In genomic region chr10:18666810-18667209, GRCh38 we compare ENCODE assay signal across 12 cellular contexts. TPM values are rescaled to one million over a fixed set of nuclear protein-coding genes. Genes with fewer than 3 reads are reported as not detected.
A peak's percentile ranks its signal among the peaks of the same experiment; 100 is the strongest.
DNase-seq lines count a peak whose midpoint lies in the region; ATAC-seq, FAIRE-seq and TF ChIP-seq lines count a peak whose summit lies in the region.
"Had no signal": no experiment of that assay in that cellular context is flagged by ENCODE, and none has a peak within 500 bp of the region (broad histone marks: within the 10 kb centered on the region; RNA-seq: fewer than 3 reads in every experiment).

No MANE protein-coding gene starts in this region.

- dilution Hi-C loops in keratinocyte (cut with MboI; ENCODE audit: extremely low pct_ligation_motif_present, low sequenced_read_pairs), result no loop called here

- peak overlapping the region; percentile 58 for H3K4me2 ChIP-seq in A549
- peak overlapping the region; percentile 71 for H3K4me2 ChIP-seq in keratinocyte (ENCODE audit: control insufficient read depth, extremely low read depth, insufficient read depth, low read depth, low read length)

- WGBS in A549 (ENCODE audit: missing lambda C conversion rate), result 12% methylated on average over 2 of the region's 2 CpGs

- H3K36me3 ChIP-seq in HUES48 (ENCODE audit: control insufficient read depth, insufficient read depth, low read length), result peaks cover 34% of the 10 kb centered on the region
- H3K36me3 ChIP-seq in keratinocyte (ENCODE audit: control insufficient read depth in 2 of 2, extremely low read depth in 1 of 2, insufficient read depth in 2 of 2, low read length in 2 of 2), result peaks cover 2 to 12% of the 10 kb centered on the region in 2 experiments

- CTCF ChIA-PET in A549 (lab: Yijun Ruan, JAX), result interaction anchor here (1.3 kb wide), 1 partner anchor 11 kb away, joined by 3 read pairs; no protein-coding TSS in a partner anchor

- no peak for TF ChIP-seq RAD21 in A549 (conservative IDR thresholded peaks at IDR 0.05 in 1 of 2, IDR thresholded peaks at IDR 0.05 in 1 of 2)

- no peaks in the 10 kb centered on the region for H4K20me1 ChIP-seq in keratinocyte (ENCODE audit: control insufficient read depth, extremely low read depth, insufficient read depth, low read length)

- TF ChIP-seq EP300 in A549 (IDR thresholded peaks at IDR 0.05), result no peak

- H3K27me3 ChIP-seq in HUES48 (ENCODE audit: control insufficient read depth, insufficient read depth, low read length) (no peaks in the 10 kb centered on the region), keratinocyte (ENCODE audit: control insufficient read depth, extremely low read depth, insufficient read depth, low read length) (no peaks in the 10 kb centered on the region)

- DNase-seq in A549 (ENCODE audit: low read depth in 1 of 2, low spot score in 1 of 2) (peak in 1 of 2 experiments; percentile 29), cardiac fibroblast (ENCODE audit: low read depth in 2 of 2) (peak; percentile 64 to 74), keratinocyte (ENCODE audit: low read depth, low spot score) (peak; percentile 61)
- DNase-seq: activated naive CD8-positive, alpha-beta T cell treated with anti-CD3 and anti-CD28 coated beads, Interleukin-2, amount 10 ng/mL, durations not matched to agents 7 days and 5 days; AML-193; NCI-H2081; occipital lobe had no signal

- ATAC-seq in A549 (peak in 1 of 2 experiments; percentile 52; a peak in 3 of 6 replicates), HG03159 (IDR thresholded peaks at IDR 0.05; ENCODE audit: unreplicated experiment) (no peak), HG03025 (IDR thresholded peaks at IDR 0.05; ENCODE audit: low FRiP score, unreplicated experiment) (no peak), HG02759 (IDR thresholded peaks at IDR 0.05; ENCODE audit: unreplicated experiment) (no peak), HG03378 (IDR thresholded peaks at IDR 0.05; ENCODE audit: unreplicated experiment) (no peak)

- TF ChIP-seq POLR2A in A549 (IDR thresholded peaks at IDR 0.05; ENCODE audit: low read length), result no peak

- H2AFZ ChIP-seq in keratinocyte (ENCODE audit: control insufficient read depth, low read length), result peak overlapping the region; percentile 62

- POLR2A ChIA-PET in A549 (lab: Yijun Ruan, JAX), result interaction anchor here (1.5 kb wide), 1 partner anchor 8 kb away, joined by 4 read pairs; no protein-coding TSS in a partner anchor

- H3K4me3 ChIP-seq in A549 (no peak overlapping the region), HUES48 (ENCODE audit: low read depth, low read length) (peak overlapping the region; percentile 39; the same call in 1 of the 2 replicates), cardiac fibroblast (replicated peaks in 1 of 2; ENCODE audit: low read depth in 2 of 2, low read length in 2 of 2) (no peak overlapping the region), keratinocyte (ENCODE audit: control insufficient read depth in 2 of 3, extremely low read depth in 1 of 3, insufficient read depth in 2 of 3, low read depth in 1 of 3, low read length in 3 of 3) (peak overlapping the region in 2 of 3 experiments; percentile 28 to 52)

- no peaks in the 10 kb centered on the region for H3K9me1 ChIP-seq in keratinocyte (ENCODE audit: control insufficient read depth, extremely low read depth, insufficient read depth, low read length)

- H3K4me1 ChIP-seq in A549 (peaks cover 36% of the 10 kb centered on the region), HUES48 (ENCODE audit: control insufficient read depth, insufficient read depth, low read length) (peaks cover 38% of the 10 kb centered on the region), keratinocyte (ENCODE audit: control insufficient read depth, extremely low read depth, insufficient read depth, low read length) (peaks cover 17% of the 10 kb centered on the region)

- H3K27ac ChIP-seq in A549, result peak overlapping the region in 1 of 2 experiments; percentile 21; a peak in 1 of 6 replicates
- peak overlapping the region; percentile 81 for H3K27ac ChIP-seq in HUES48 (ENCODE audit: low read depth, low read length)
- peak overlapping the region; percentile 76 for H3K27ac ChIP-seq in keratinocyte (ENCODE audit: control insufficient read depth, insufficient read depth, low read length)

- H3K9ac ChIP-seq in HUES48 (ENCODE audit: low read depth, low read length), result no peak overlapping the region
- no peak overlapping the region for H3K9ac ChIP-seq in keratinocyte (ENCODE audit: control insufficient read depth, extremely low read depth, insufficient read depth, low read length)

- H3K9me3 ChIP-seq in A549 (no peaks in the 10 kb centered on the region), HUES48 (ENCODE audit: control insufficient read depth, insufficient read depth, low read length) (no peaks in the 10 kb centered on the region), keratinocyte (ENCODE audit: control insufficient read depth, low read depth, low read length) (no peaks in the 10 kb centered on the region)

- FAIRE-seq in A549 (lab: Jason Lieb, UNC) (no peak), keratinocyte (lab: Jason Lieb, UNC) (peak; percentile 62)

- H3K79me2 ChIP-seq in keratinocyte (ENCODE audit: control insufficient read depth, insufficient read depth, low read length), result peaks cover 63% of the 10 kb centered on the region

- TF ChIP-seq CTCF in A549 (IDR thresholded peaks at IDR 0.05) (no peak), cardiac fibroblast (IDR thresholded peaks at IDR 0.05; ENCODE audit: low read depth, low read length) (no peak), keratinocyte (optimal IDR thresholded peaks at IDR 0.05 in 1 of 3, IDR thresholded peaks at IDR 0.05 in 1 of 3, conservative IDR thresholded peaks at IDR 0.05 in 1 of 3; ENCODE audit: extremely low read depth in 1 of 3, insufficient read depth in 2 of 3, low read length in 3 of 3) (no peak)

TF ChIP-seq in A549, 52 proteins besides CTCF, POLR2A, EP300 and RAD21:
- TF ChIP-seq HEYL (CRISPR knock-in tag; IDR thresholded peaks at IDR 0.05) (no peak), FOSL2 (IDR thresholded peaks at IDR 0.05) (no peak), FOSL2 (CRISPR knock-in tag; IDR thresholded peaks at IDR 0.05) (peak; percentile 33), HDAC2 (IDR thresholded peaks at IDR 0.05) (no peak), HES2 (IDR thresholded peaks at IDR 0.05) (no peak), PBX3 (IDR thresholded peaks at IDR 0.05) (no peak), TP53 (CRISPR knock-in tag; IDR thresholded peaks at IDR 0.05) (no peak), USF2 (IDR thresholded peaks at IDR 0.05) (no peak), CHD2 (IDR thresholded peaks at IDR 0.05; ENCODE audit: low read length, partially characterized antibody) (no peak)

RNA-seq across cellular contexts. Expression of gene ARL5B, which starts 7.6 kb away (rescaled TPM):
- 16.0 and 24.5 TPM in 2 replicates for polyA plus RNA-seq in A549 (2011; rRNA removed)
- 2.0 and 2.5 TPM in 2 replicates for polyA plus RNA-seq in A549 (2012; cell fraction: cytosol; rRNA removed)
- 2.7 and 5.1 TPM in 2 replicates for polyA plus RNA-seq in A549 (2012; cell fraction: nucleus; rRNA removed)
- 8.0 to 8.8 TPM (median 8.1 TPM) in 3 replicates for polyA plus RNA-seq in A549 (2017; fragmentation: RNase III; extraction: RNeasy Plus Mini Kit Qiagen cat#74134 plus additional on column Dnase treatment)
- 7.9 and 8.1 TPM in 2 replicates for polyA minus RNA-seq in A549 (2011; rRNA and poly(A)+ RNA removed)
- polyA plus RNA-seq in keratinocyte, result 4.7 to 10.4 TPM (median 6.3 TPM) in 3 replicates
- polyA plus RNA-seq in keratinocyte (2011; ENCODE audit: low read depth), result 11.3 TPM
- 2.9 and 6.7 TPM in 2 replicates for polyA plus RNA-seq in keratinocyte (2011; cell fraction: cytosol; rRNA removed)
- polyA plus RNA-seq in keratinocyte (2011; cell fraction: nucleus; rRNA removed), result 7.4 and 11.3 TPM in 2 replicates
- 5.0 and 16.3 TPM in 2 replicates for polyA plus RNA-seq in keratinocyte (2012; ENCODE audit: low replicate concordance)
- 1.0 to 12.4 TPM (median 5.9 TPM) in 3 replicates for polyA minus RNA-seq in keratinocyte
- 5.9 TPM for polyA minus RNA-seq in keratinocyte (2011; cell fraction: cytosol; rRNA and poly(A)+ RNA removed)
- polyA minus RNA-seq in keratinocyte (2011; cell fraction: nucleus; rRNA and poly(A)+ RNA removed), result 8.4 and 14.4 TPM in 2 replicates

RNA-seq across cellular contexts. Expression of gene NSUN6, which starts 15.4 kb away (rescaled TPM):
- polyA plus RNA-seq in A549 (2011; rRNA removed), result 11.7 and 14.7 TPM in 2 replicates
- polyA plus RNA-seq in A549 (2012; cell fraction: cytosol; rRNA removed), result 2.9 and 3.0 TPM in 2 replicates
- polyA plus RNA-seq in A549 (2012; cell fraction: nucleus; rRNA removed), result 2.6 and 5.7 TPM in 2 replicates
- 6.3 to 6.5 TPM (median 6.5 TPM) in 3 replicates for polyA plus RNA-seq in A549 (2017; fragmentation: RNase III; extraction: RNeasy Plus Mini Kit Qiagen cat#74134 plus additional on column Dnase treatment)
- 9.0 and 12.6 TPM in 2 replicates for polyA minus RNA-seq in A549 (2011; rRNA and poly(A)+ RNA removed)
- polyA plus RNA-seq in keratinocyte, result 6.2 to 9.8 TPM (median 8.5 TPM) in 3 replicates
- polyA plus RNA-seq in keratinocyte (2011; ENCODE audit: low read depth), result 7.5 TPM
- polyA plus RNA-seq in keratinocyte (2011; cell fraction: cytosol; rRNA removed), result 4.2 and 7.3 TPM in 2 replicates
- 15.0 and 17.5 TPM in 2 replicates for polyA plus RNA-seq in keratinocyte (2011; cell fraction: nucleus; rRNA removed)
- polyA plus RNA-seq in keratinocyte (2012; ENCODE audit: low replicate concordance), result 4.4 and 6.2 TPM in 2 replicates
- polyA minus RNA-seq in keratinocyte, result 1.7 to 10.3 TPM (median 6.3 TPM) in 3 replicates
- 3.6 TPM for polyA minus RNA-seq in keratinocyte (2011; cell fraction: cytosol; rRNA and poly(A)+ RNA removed)
- polyA minus RNA-seq in keratinocyte (2011; cell fraction: nucleus; rRNA and poly(A)+ RNA removed), result 8.7 and 16.1 TPM in 2 replicates

Comparison
In these comparisons a context has a peak if more than half of its experiments do, and no peak if none do; other contexts are left out.
1. H3K4me3 ChIP-seq: peak in HUES48 (single experiment) and keratinocyte (2 of 3); none in A549 (single experiment) and cardiac fibroblast (0 of 2).